Comparison of ENCODE assay signal across 17 cellular contexts in genomic region chr2:11239718-11240462, GRCh38.
DNase-seq lines count a peak whose midpoint lies in the region; ATAC-seq, FAIRE-seq and TF ChIP-seq lines count a peak whose summit lies in the region.
"Had no signal": no experiment of that assay in that cellular context is flagged by ENCODE, and none has a peak within 500 bp of the region (broad histone marks: within the 10 kb centered on the region; RNA-seq: fewer than 3 reads in every experiment).

No MANE protein-coding gene starts in this region.

- H3K9me3 ChIP-seq in A549: no peaks in the 10 kb centered on the region
- H3K9me3 ChIP-seq: spleen, stomach had no signal

- CTCF ChIA-PET in A549 (lab: Yijun Ruan, JAX): interaction anchor here (1.1 to 2.2 kb wide), 7 partner anchors 10 to 208 kb away, joined by 3 to 10 read pairs (median 3); a partner anchor contains a TSS

- H3K36me3 ChIP-seq in brain microvascular endothelial cell (replicated peaks): no peaks in the 10 kb centered on the region

- peak in 1 of 2 experiments; percentile 26 for DNase-seq in A549 (ENCODE audit: low read depth in 1 of 2, low spot score in 1 of 2)
- DNase-seq in LoVo (ENCODE audit: low spot score): peak; percentile 11
- peak; percentile 50 for DNase-seq in brain microvascular endothelial cell
- no peak for DNase-seq in left colon
- DNase-seq in NCI-H526 treated with DMSO at 0.1 percent for 48 hours (lab: John Stamatoyannopoulos, UW): no peak
- DNase-seq in activated CD8-positive, alpha-beta memory T cell treated with anti-CD3 and anti-CD28 coated beads, Interleukin-2, amount 50 U/mL, for 4 hours: no peak
- no peak for DNase-seq in OCI-M1 (lab: John Stamatoyannopoulos, UW)
- DNase-seq: activated CD4-positive, alpha-beta memory T cell treated with anti-CD3 and anti-CD28 coated beads for 36 hours; anterior cingulate cortex; Karpas-422; NCI-H2029 treated with DMSO at 0.1 percent for 48 hours; NCI-H748 treated with DMSO at 0.1 percent for 48 hours; SIG-M5; spleen; stomach had no signal

- no peak for TF ChIP-seq EP300 in A549 (IDR thresholded peaks at IDR 0.05)

- no peak for FAIRE-seq in A549 (lab: Jason Lieb, UNC)
- FAIRE-seq: H1 had no signal

- in situ Hi-C loops in brain microvascular endothelial cell (cut with HindIII; ENCODE audit: low pct_ligation_motif_present, low sequenced_read_pairs): no loop called here

- 64% methylated on average over 5 of the region's 5 CpGs for WGBS in A549 (ENCODE audit: missing lambda C conversion rate)

- no peak for TF ChIP-seq POLR2A in A549 (IDR thresholded peaks at IDR 0.05; ENCODE audit: low read length)

- TF ChIP-seq CTCF in A549 (IDR thresholded peaks at IDR 0.05) (no peak), brain microvascular endothelial cell (IDR thresholded peaks at IDR 0.05; ENCODE audit: low read depth, low read length, missing control alignments) (no peak)

- peak overlapping the region; percentile 2; the same call in 1 of the 3 replicates for H3K4me2 ChIP-seq in A549

- H3K27me3 ChIP-seq in brain microvascular endothelial cell (replicated peaks): no peaks in the 10 kb centered on the region
- H3K27me3 ChIP-seq: spleen, stomach had no signal

- peak in 1 of 2 experiments; percentile 50; a peak in 3 of 6 replicates for ATAC-seq in A549
- ATAC-seq in left colon: peak; percentile 89
- ATAC-seq in HG03378 (IDR thresholded peaks at IDR 0.05; ENCODE audit: unreplicated experiment): no peak

- intact Hi-C loops in left colon (cut with DNase I, micrococcal nuclease): loop anchor here in 1 of 2 donors (10.0 kb wide), 1 partner anchor 95 kb away; no protein-coding TSS in a partner anchor

- peaks cover 40% of the 10 kb centered on the region for H3K4me1 ChIP-seq in A549

- H3K4me3 ChIP-seq in A549 (no peak overlapping the region), brain microvascular endothelial cell (ENCODE audit: low read depth, low read length) (no peak overlapping the region)
- H3K4me3 ChIP-seq: spleen, stomach had no signal

- POLR2A ChIA-PET in A549 (lab: Yijun Ruan, JAX): interaction anchor here (0.6 kb wide), 1 partner anchor 9 kb away, joined by 11 read pairs; no protein-coding TSS in a partner anchor

- no peak for TF ChIP-seq RAD21 in A549 (conservative IDR thresholded peaks at IDR 0.05 in 1 of 2, IDR thresholded peaks at IDR 0.05 in 1 of 2)

- 0 out of 6 replicates have a peak overlapping the region, but pooled peaks of 1 of the 2 experiments have one; percentile 1 for H3K27ac ChIP-seq in A549
- no peak overlapping the region for H3K27ac ChIP-seq in brain microvascular endothelial cell
- H3K27ac ChIP-seq: stomach had no signal

TF ChIP-seq in A549, 52 proteins besides CTCF, POLR2A, EP300 and RAD21:
- no peak for TF ChIP-seq REST (IDR thresholded peaks at IDR 0.05)

Comparison
In these comparisons a context has a peak if more than half of its experiments do, and no peak if none do; other contexts are left out.
1. DNase-seq: peak in LoVo (single experiment) and brain microvascular endothelial cell (single experiment); none in left colon (0 of 2), NCI-H526 treated with DMSO at 0.1 percent for 48 hours (single experiment), activated CD8-positive, alpha-beta memory T cell treated with anti-CD3 and anti-CD28 coated beads, Interleukin-2, amount 50 U/mL, for 4 hours (single experiment) and OCI-M1 (single experiment).